ENCODE assay signal across 17 cellular contexts in the genomic region with DNA sequence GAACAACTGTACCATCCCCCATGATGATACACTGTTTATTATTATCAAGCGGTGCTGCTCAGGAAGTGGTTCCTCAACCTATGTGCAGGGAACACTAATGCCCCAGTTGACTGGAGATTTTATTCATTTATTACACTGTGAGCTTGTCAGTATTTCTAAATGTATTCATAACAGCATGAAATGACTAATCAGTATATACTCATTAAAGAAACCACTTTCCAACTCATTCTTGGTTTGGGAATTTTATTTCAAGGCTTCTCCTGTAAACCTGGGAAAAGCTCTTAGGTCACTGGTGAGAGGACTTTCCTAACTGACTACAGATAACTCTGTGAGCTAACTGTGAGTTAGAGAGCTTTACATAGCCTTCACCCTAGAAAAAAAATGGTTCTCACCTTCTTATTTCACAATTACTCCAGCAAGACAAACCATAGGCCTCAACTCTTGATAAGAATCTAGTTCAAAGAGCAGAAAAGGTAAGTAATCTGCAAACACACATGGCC. TPM values are rescaled to one million over a fixed set of nuclear protein-coding genes. Genes with fewer than 3 reads are reported as not detected.
DNase-seq lines count a peak whose midpoint lies in the region.
"Had no signal": no experiment of that assay in that cellular context is flagged by ENCODE, and none has a peak within 500 bp of the region (broad histone marks: within the 10 kb centered on the region; RNA-seq: fewer than 3 reads in every experiment).

No MANE protein-coding gene starts in this region.

- peaks cover 28% of the 10 kb centered on the region for H3K4me1 Mint-ChIP-seq in activated naive CD4-positive, alpha-beta T cell treated with anti-CD3 and anti-CD28 coated beads for 36 hours (ENCODE audit: low read depth)
- peaks cover 26% of the 10 kb centered on the region for H3K4me1 Mint-ChIP-seq in activated naive CD4-positive, alpha-beta T cell treated with anti-CD3 and anti-CD28 coated beads, Interleukin-2, amount 10 ng/mL, durations not matched to agents 7 days and 5 days
- H3K4me1 Mint-ChIP-seq in activated CD4-positive, alpha-beta memory T cell treated with anti-CD3 and anti-CD28 coated beads for 36 hours (ENCODE audit: low read depth): peaks cover 31% of the 10 kb centered on the region

- H3K4me3 ChIP-seq in subcutaneous abdominal adipose tissue (ENCODE audit: low read depth in 1 of 5, low read length in 5 of 5): no peak overlapping the region
- H3K4me3 ChIP-seq: lung had no signal

- H3K27ac ChIP-seq in subcutaneous abdominal adipose tissue (ENCODE audit: low read depth, low read length): peak overlapping the region; percentile 85
- H3K27ac ChIP-seq: epithelial cell of prostate, VCaP had no signal

- intact Hi-C loops in activated naive CD4-positive, alpha-beta T cell treated with anti-CD3 and anti-CD28 coated beads for 36 hours (cut with micrococcal nuclease): loop anchor here (2.0 to 5.0 kb wide), 4 partner anchors 19 to 59 kb away; partner anchors contain the start of genes NXPH3 and SPOP
- intact Hi-C loops in activated CD4-positive, alpha-beta memory T cell treated with anti-CD3 and anti-CD28 coated beads for 36 hours (cut with micrococcal nuclease): loop anchor here (10.0 kb wide), 1 partner anchor 57 kb away; the partner anchor contains the start of gene SPOP

- CTCF ChIA-PET in activated naive CD4-positive, alpha-beta T cell treated with anti-CD3 and anti-CD28 coated beads for 36 hours (lab: Charles Lee): interaction anchor here (0.9 to 1.2 kb wide), 4 partner anchors 9 to 80 kb away, joined by 3 to 6 read pairs (median 4); no protein-coding TSS in a partner anchor
- CTCF ChIA-PET in activated naive CD4-positive, alpha-beta T cell treated with anti-CD3 and anti-CD28 coated beads, Interleukin-2, amount 10 ng/mL, durations not matched to agents 7 days and 5 days (lab: Charles Lee): interaction anchor here (0.6 to 1.4 kb wide), 4 partner anchors 14 to 165 kb away, joined by 3 to 4 read pairs (median 4); partner anchors contain the start of gene NXPH3
- CTCF ChIA-PET in activated CD4-positive, alpha-beta memory T cell treated with anti-CD3 and anti-CD28 coated beads for 36 hours (lab: Charles Lee): interaction anchor here (0.6 to 2.0 kb wide), 10 partner anchors 16 to 391 kb away, joined by 3 to 6 read pairs (median 5); partner anchors contain the start of gene SLC35B1

- peaks cover 8 to 30% (median 28%) of the 10 kb centered on the region in 5 donors for H3K4me1 ChIP-seq in subcutaneous abdominal adipose tissue (ENCODE audit: control insufficient read depth in 5 of 5, insufficient read depth in 5 of 5, low read length in 5 of 5)

- DNase-seq in activated naive CD4-positive, alpha-beta T cell treated with anti-CD3 and anti-CD28 coated beads for 36 hours: peak; percentile 13
- DNase-seq in activated naive CD4-positive, alpha-beta T cell treated with anti-CD3 and anti-CD28 coated beads, Interleukin-2, amount 10 ng/mL, durations not matched to agents 7 days and 5 days: no peak
- DNase-seq in activated CD4-positive, alpha-beta memory T cell treated with anti-CD3 and anti-CD28 coated beads for 36 hours: peak; percentile 13
- DNase-seq in iris pigment epithelial cell (ENCODE audit: low read depth) (peak; percentile 39), NCI-H2081 treated with DMSO at 0.1 percent for 48 hours (lab: John Stamatoyannopoulos, UW) (no peak), COLO829 (ENCODE audit: low spot score) (no peak), DMS79 (lab: John Stamatoyannopoulos, UW) (no peak)
- DNase-seq: central memory CD4-positive, alpha-beta T cell; DMS79 treated with DMSO at 0.1 percent for 48 hours; hypothalamus; NK-92 treated with Interleukin-12 subunit alpha and Interleukin-12 subunit beta, amount 100 ng/mL, for 24 hours; stimulated activated CD4-positive, alpha-beta T cell treated with anti-CD3 and anti-CD28 coated beads, Interleukin-12 subunit alpha, Interleukin-12 subunit beta, amount 100 ng/mL, for 4 hours had no signal

- H3K27ac Mint-ChIP-seq in activated naive CD4-positive, alpha-beta T cell treated with anti-CD3 and anti-CD28 coated beads for 36 hours: peak overlapping the region; percentile 42
- H3K27ac Mint-ChIP-seq in activated naive CD4-positive, alpha-beta T cell treated with anti-CD3 and anti-CD28 coated beads, Interleukin-2, amount 10 ng/mL, durations not matched to agents 7 days and 5 days: no peak overlapping the region
- H3K27ac Mint-ChIP-seq in activated CD4-positive, alpha-beta memory T cell treated with anti-CD3 and anti-CD28 coated beads for 36 hours: peak overlapping the region; percentile 55
- H3K27ac Mint-ChIP-seq: activated T-helper 1 cell treated with anti-CD3 and anti-CD28 coated beads, Interleukin-12 subunit alpha, Interleukin-12 subunit beta, Interleukin-2, Interleukin-4 antibody, amounts not matched to agents 30 ng/mL and 10 ng/mL and 1 ng/mL, durations not matched to agents 14 hours and 24 hours and 36 hours had no signal

- peaks cover 32 to 50% (median 42%) of the 10 kb centered on the region in 5 donors for H3K36me3 ChIP-seq in subcutaneous abdominal adipose tissue (ENCODE audit: control insufficient read depth in 5 of 5, insufficient read depth in 5 of 5, low read length in 5 of 5)

- no peaks in the 10 kb centered on the region for H3K9me3 ChIP-seq in subcutaneous abdominal adipose tissue (ENCODE audit: control insufficient read depth in 5 of 5, low read length in 5 of 5)

- H3K4me3 Mint-ChIP-seq in activated naive CD4-positive, alpha-beta T cell treated with anti-CD3 and anti-CD28 coated beads for 36 hours: no peak overlapping the region
- H3K4me3 Mint-ChIP-seq in activated naive CD4-positive, alpha-beta T cell treated with anti-CD3 and anti-CD28 coated beads, Interleukin-2, amount 10 ng/mL, durations not matched to agents 7 days and 5 days: no peak overlapping the region
- H3K4me3 Mint-ChIP-seq in activated CD4-positive, alpha-beta memory T cell treated with anti-CD3 and anti-CD28 coated beads for 36 hours: no peak overlapping the region
- H3K4me3 Mint-ChIP-seq: activated T-helper 1 cell treated with anti-CD3 and anti-CD28 coated beads, Interleukin-12 subunit alpha, Interleukin-12 subunit beta, Interleukin-2, Interleukin-4 antibody, amounts not matched to agents 30 ng/mL and 10 ng/mL and 1 ng/mL, durations not matched to agents 14 hours and 24 hours and 36 hours had no signal

- H3K9me3 Mint-ChIP-seq in activated naive CD4-positive, alpha-beta T cell treated with anti-CD3 and anti-CD28 coated beads for 36 hours: no peaks in the 10 kb centered on the region
- H3K9me3 Mint-ChIP-seq in activated naive CD4-positive, alpha-beta T cell treated with anti-CD3 and anti-CD28 coated beads, Interleukin-2, amount 10 ng/mL, durations not matched to agents 7 days and 5 days: no peaks in the 10 kb centered on the region
- H3K9me3 Mint-ChIP-seq in activated CD4-positive, alpha-beta memory T cell treated with anti-CD3 and anti-CD28 coated beads for 36 hours: no peaks in the 10 kb centered on the region
- H3K9me3 Mint-ChIP-seq: activated T-helper 1 cell treated with anti-CD3 and anti-CD28 coated beads, Interleukin-12 subunit alpha, Interleukin-12 subunit beta, Interleukin-2, Interleukin-4 antibody, amounts not matched to agents 30 ng/mL and 10 ng/mL and 1 ng/mL, durations not matched to agents 14 hours and 24 hours and 36 hours had no signal

- H3K27me3 ChIP-seq in subcutaneous abdominal adipose tissue (ENCODE audit: control insufficient read depth in 5 of 5, insufficient read depth in 4 of 5, low read length in 5 of 5): no peaks in the 10 kb centered on the region

- no peak overlapping the region for H3K9ac ChIP-seq in subcutaneous abdominal adipose tissue (ENCODE audit: low read length in 5 of 5)

- H3K27me3 Mint-ChIP-seq in activated naive CD4-positive, alpha-beta T cell treated with anti-CD3 and anti-CD28 coated beads for 36 hours (ENCODE audit: low read depth): no peaks in the 10 kb centered on the region
- no peaks in the 10 kb centered on the region for H3K27me3 Mint-ChIP-seq in activated naive CD4-positive, alpha-beta T cell treated with anti-CD3 and anti-CD28 coated beads, Interleukin-2, amount 10 ng/mL, durations not matched to agents 7 days and 5 days
- H3K27me3 Mint-ChIP-seq in activated CD4-positive, alpha-beta memory T cell treated with anti-CD3 and anti-CD28 coated beads for 36 hours: no peaks in the 10 kb centered on the region

- H3K36me3 Mint-ChIP-seq in activated naive CD4-positive, alpha-beta T cell treated with anti-CD3 and anti-CD28 coated beads for 36 hours (ENCODE audit: low read depth): peaks cover 33% of the 10 kb centered on the region
- H3K36me3 Mint-ChIP-seq in activated naive CD4-positive, alpha-beta T cell treated with anti-CD3 and anti-CD28 coated beads, Interleukin-2, amount 10 ng/mL, durations not matched to agents 7 days and 5 days: peaks cover 56% of the 10 kb centered on the region
- H3K36me3 Mint-ChIP-seq in activated CD4-positive, alpha-beta memory T cell treated with anti-CD3 and anti-CD28 coated beads for 36 hours: peaks cover 43% of the 10 kb centered on the region

- POLR2A ChIA-PET in activated CD4-positive, alpha-beta memory T cell treated with anti-CD3 and anti-CD28 coated beads for 36 hours (lab: Charles Lee): interaction anchor here (1.0 to 1.4 kb wide), 4 partner anchors 28 to 276 kb away, joined by 3 to 6 read pairs (median 4); no protein-coding TSS in a partner anchor

RNA-seq across cellular contexts. Expression of gene NXPH3, which starts 42.5 kb away (rescaled TPM):
- under 1 TPM; 0.25 to 0.26 TPM for total RNA-seq in activated naive CD4-positive, alpha-beta T cell treated with anti-CD3 and anti-CD28 coated beads for 36 hours
- total RNA-seq in activated CD4-positive, alpha-beta memory T cell treated with anti-CD3 and anti-CD28 coated beads for 36 hours: under 1 TPM in 1 of 2 experiments, not detected in 1; 0.10 TPM
- total RNA-seq: activated T-helper 1 cell treated with anti-CD3 and anti-CD28 coated beads, Interleukin-12 subunit alpha, Interleukin-12 subunit beta, Interleukin-2, Interleukin-4 antibody, amounts not matched to agents 30 ng/mL and 10 ng/mL and 1 ng/mL, durations not matched to agents 14 hours and 24 hours and 36 hours had no signal

RNA-seq across cellular contexts. Expression of gene SPOP, which starts 59.7 kb away (rescaled TPM):
- total RNA-seq in activated naive CD4-positive, alpha-beta T cell treated with anti-CD3 and anti-CD28 coated beads for 36 hours: 10 to 100 TPM; 66.9 to 69.2 TPM
- total RNA-seq in activated CD4-positive, alpha-beta memory T cell treated with anti-CD3 and anti-CD28 coated beads for 36 hours: 10 to 100 TPM; 53.4 to 60.0 TPM

Comparison
In these comparisons a context has a peak if more than half of its experiments do, and no peak if none do; other contexts are left out.
1. DNase-seq: peak in activated naive CD4-positive, alpha-beta T cell treated with anti-CD3 and anti-CD28 coated beads for 36 hours (single experiment), activated CD4-positive, alpha-beta memory T cell treated with anti-CD3 and anti-CD28 coated beads for 36 hours (single experiment) and iris pigment epithelial cell (single experiment); none in activated naive CD4-positive, alpha-beta T cell treated with anti-CD3 and anti-CD28 coated beads, Interleukin-2, amount 10 ng/mL, durations not matched to agents 7 days and 5 days (single experiment), NCI-H2081 treated with DMSO at 0.1 percent for 48 hours (single experiment), COLO829 (single experiment) and DMS79 (single experiment).